In genomic region chr6:52388790-52389189, GRCh38 we compare ENCODE assay signal across 11 cellular contexts. TPM values are rescaled to one million over a fixed set of nuclear protein-coding genes. Genes with fewer than 3 reads are reported as not detected.
DNase-seq lines count a peak whose midpoint lies in the region; ATAC-seq and TF ChIP-seq lines count a peak whose summit lies in the region.
"Had no signal": no experiment of that assay in that cellular context is flagged by ENCODE, and none has a peak within 500 bp of the region (broad histone marks: within the 10 kb centered on the region; RNA-seq: fewer than 3 reads in every experiment).

No MANE protein-coding gene starts in this region.

- TF ChIP-seq CTCF in OCI-LY3 (IDR thresholded peaks at IDR 0.05; ENCODE audit: low read depth, low read length) (no peak), progenitor cell of endocrine pancreas (IDR thresholded peaks at IDR 0.05; ENCODE audit: unreplicated experiment) (no peak)

- H3K27ac ChIP-seq in OCI-LY3 (ENCODE audit: low read length) (peak overlapping the region; percentile 60; the same call in 1 of the 2 replicates), cingulate gyrus (ENCODE audit: low read depth, low read length) (peak overlapping the region; percentile 97)

- H3K4me3 ChIP-seq in OCI-LY3 (ENCODE audit: low read length) = no peak overlapping the region

- H3K27me3 Mint-ChIP-seq in progenitor cell of endocrine pancreas = no peaks in the 10 kb centered on the region
- H3K27me3 Mint-ChIP-seq: stimulated activated naive B cell treated with anti-CD40 and anti-IgM and Interleukin-4, amounts not matched to agents 10 μg/mL and 1 μg/mL and 100 μg/mL, for 72 hours had no signal

- no peaks in the 10 kb centered on the region; the same call in 1 of the 2 replicates for H3K79me2 ChIP-seq in OCI-LY3 (ENCODE audit: low read length)

- peaks cover 28% of the 10 kb centered on the region for H3K4me1 Mint-ChIP-seq in progenitor cell of endocrine pancreas (ENCODE audit: low read depth)

- H3K9me3 Mint-ChIP-seq in progenitor cell of endocrine pancreas (ENCODE audit: low read depth) = peaks cover 16% of the 10 kb centered on the region

- no peak overlapping the region for H3K4me3 Mint-ChIP-seq in progenitor cell of endocrine pancreas (ENCODE audit: low read depth)
- H3K4me3 Mint-ChIP-seq: stimulated activated naive B cell treated with anti-CD40 and anti-IgM and Interleukin-4, amounts not matched to agents 10 μg/mL and 1 μg/mL and 100 μg/mL, for 72 hours had no signal

- H4K20me1 ChIP-seq in OCI-LY3 (ENCODE audit: insufficient read depth, low read length) = no peaks in the 10 kb centered on the region

- no peaks in the 10 kb centered on the region for H3K9me3 ChIP-seq in OCI-LY3 (ENCODE audit: insufficient read depth, low read length)

- ATAC-seq in Right ventricle myocardium inferior (no peak), GM19328 (IDR thresholded peaks at IDR 0.05; ENCODE audit: unreplicated experiment) (no peak), HG03095 (IDR thresholded peaks at IDR 0.05; ENCODE audit: unreplicated experiment) (no peak)
- ATAC-seq: stimulated activated naive B cell treated with anti-CD40 and anti-IgM and Interleukin-4, amounts not matched to agents 10 μg/mL and 1 μg/mL and 100 μg/mL, for 72 hours had no signal

- H3K36me3 Mint-ChIP-seq in progenitor cell of endocrine pancreas (ENCODE audit: insufficient read depth) = peaks cover 17% of the 10 kb centered on the region

- peaks cover 52% of the 10 kb centered on the region for H3K4me1 ChIP-seq in OCI-LY3 (ENCODE audit: low read length)

- no peak overlapping the region for H3K4me2 ChIP-seq in OCI-LY3 (ENCODE audit: low read length)

- H3K9ac ChIP-seq in OCI-LY3 (ENCODE audit: low read length) = no peak overlapping the region

- no peaks in the 10 kb centered on the region for H3K27me3 ChIP-seq in OCI-LY3 (ENCODE audit: low read depth, low read length)

- intact Hi-C loops in Right ventricle myocardium inferior (cut with DNase I) = no loop called here

- DNase-seq in DMS79 treated with DMSO at 0.1 percent for 48 hours (lab: John Stamatoyannopoulos, UW) = peak; percentile 18
- DNase-seq in DMS79 (lab: John Stamatoyannopoulos, UW) = no peak
- no peak for DNase-seq in progenitor cell of endocrine pancreas (ENCODE audit: low spot score, unreplicated experiment)
- no peak for DNase-seq in Right ventricle myocardium inferior (ENCODE audit: missing footprints)
- DNase-seq: 8988T; activated T-cell treated with anti-CD3 and anti-CD28 coated beads, Interleukin-2, amount 50 U/mL, for 48 hours; stimulated activated naive B cell treated with anti-CD40 and anti-IgM and Interleukin-4, amounts not matched to agents 10 μg/mL and 1 μg/mL and 100 μg/mL, for 72 hours had no signal

- H3K36me3 ChIP-seq in OCI-LY3 (replicated peaks; ENCODE audit: low read depth, low read length) = peaks cover 28% of the 10 kb centered on the region

- peak overlapping the region; percentile 95 for H3K27ac Mint-ChIP-seq in progenitor cell of endocrine pancreas
- H3K27ac Mint-ChIP-seq: stimulated activated naive B cell treated with anti-CD40 and anti-IgM and Interleukin-4, amounts not matched to agents 10 μg/mL and 1 μg/mL and 100 μg/mL, for 72 hours had no signal

- H2AFZ ChIP-seq in OCI-LY3 (ENCODE audit: low read depth, low read length) = no peak overlapping the region

RNA-seq across cellular contexts. Expression of gene PAQR8, which starts 26.8 kb away (rescaled TPM):
- total RNA-seq in progenitor cell of endocrine pancreas (13.9 and 15.2 TPM in 2 replicates), Right ventricle myocardium inferior (1.9 TPM)

RNA-seq across cellular contexts. Expression of gene EFHC1, which starts 31.4 kb away (rescaled TPM):
- total RNA-seq in progenitor cell of endocrine pancreas (36.0 and 43.6 TPM in 2 replicates), Right ventricle myocardium inferior (4.8 TPM)
